14 cellular contexts compared by ENCODE assay signal in genomic region chr1:1989102-1989542, GRCh38. TPM values are rescaled to one million over a fixed set of nuclear protein-coding genes. Genes with fewer than 3 reads are reported as not detected.
DNase-seq lines count a peak whose midpoint lies in the region; ATAC-seq, FAIRE-seq and TF ChIP-seq lines count a peak whose summit lies in the region.
"Had no signal": no experiment of that assay in that cellular context is flagged by ENCODE, and none has a peak within 500 bp of the region (broad histone marks: within the 10 kb centered on the region; RNA-seq: fewer than 3 reads in every experiment).

No MANE protein-coding gene starts in this region.

- DNase-seq in SHP77 (lab: John Stamatoyannopoulos, UW) (peak; percentile 32 to 40), endodermal cell (peak; percentile 33), HepG2 (ENCODE audit: low spot score) (no peak), GM19239 (ENCODE audit: insufficient read length, low spot score) (no peak), UCSD-AML1 (lab: John Stamatoyannopoulos, UW; ENCODE audit: unreplicated experiment) (no peak)
- DNase-seq: CD8-positive, alpha-beta T cell; central memory CD4-positive, alpha-beta T cell; NCI-H187; stimulated activated CD4-positive, alpha-beta T cell treated with anti-CD3 and anti-CD28 coated beads, Interleukin-1b, Interleukin-23, amount 100 ng/mL, for 48 hours had no signal

- ATAC-seq in HepG2: peak; percentile 15; the same call in 2 of the 3 replicates
- no peak for ATAC-seq in GM21723 (IDR thresholded peaks at IDR 0.05; ENCODE audit: unreplicated experiment)
- ATAC-seq: CD8-positive, alpha-beta T cell had no signal

- H3K4me3 Mint-ChIP-seq in endodermal cell: no peak overlapping the region
- H3K4me3 Mint-ChIP-seq: CD8-positive, alpha-beta T cell; T-helper 1 cell treated with Interleukin-12 subunit alpha and Interleukin-12 subunit beta and Interleukin-4 antibody, amounts not matched to agents 30 μg/mL and 1 μg/mL, for 36 hours had no signal

- TF ChIP-seq EP300 in HepG2 (IDR thresholded peaks at IDR 0.05; ENCODE audit: low read depth in 2 of 2, low read length in 2 of 2) (no peak), HepG2 (CRISPR knock-in tag; IDR thresholded peaks at IDR 0.05; ENCODE audit: borderline replicate concordance) (no peak)

- WGBS in endodermal cell (ENCODE audit: insufficient coverage in 1 of 2, insufficient read length in 1 of 2), 2 experiments: 81 to 90% methylated on average over 21 to 22 of the region's 22 CpGs
- WGBS in HepG2 (ENCODE audit: low lambda C conversion rate): 21% methylated on average over 12 of the region's 22 CpGs

- in situ Hi-C loops in HepG2 (cut with HindIII; ENCODE audit: extremely low pct_ligation_motif_present, low pct_unique_long_range_greater_than_20kb): no loop called here

- no peak overlapping the region for H3K27ac Mint-ChIP-seq in endodermal cell
- H3K27ac Mint-ChIP-seq: CD8-positive, alpha-beta T cell; T-helper 1 cell treated with Interleukin-12 subunit alpha and Interleukin-12 subunit beta and Interleukin-4 antibody, amounts not matched to agents 30 μg/mL and 1 μg/mL, for 36 hours had no signal

- CTCF ChIA-PET in HepG2 (lab: Yijun Ruan, JAX; ENCODE audit: low intra/inter-chr PET ratio, low total read pairs): no interaction called here

- no peak for FAIRE-seq in HepG2 (lab: Jason Lieb, UNC)
- no peak for FAIRE-seq in GM19239 (lab: Jason Lieb, UNC)

- intact Hi-C loops in HepG2 (cut with micrococcal nuclease; ENCODE audit: unreplicated experiment): no loop called here

- no peak overlapping the region for H3K4me3 ChIP-seq in endodermal cell (ENCODE audit: low read length)
- no peak overlapping the region for H3K4me3 ChIP-seq in HepG2 (replicated peaks in 1 of 3; ENCODE audit: insufficient read depth in 1 of 3, low read depth in 2 of 3, low read length in 3 of 3)
- H3K4me3 ChIP-seq in stomach smooth muscle (ENCODE audit: low read length in 2 of 2): no peak overlapping the region
- H3K4me3 ChIP-seq: esophagus muscularis mucosa had no signal

- H3K9me3 Mint-ChIP-seq in endodermal cell: no peaks in the 10 kb centered on the region
- H3K9me3 Mint-ChIP-seq: CD8-positive, alpha-beta T cell; T-helper 1 cell treated with Interleukin-12 subunit alpha and Interleukin-12 subunit beta and Interleukin-4 antibody, amounts not matched to agents 30 μg/mL and 1 μg/mL, for 36 hours had no signal

- H2AFZ ChIP-seq in HepG2 (ENCODE audit: low read length): no peak overlapping the region

- no peaks in the 10 kb centered on the region for H3K4me1 Mint-ChIP-seq in endodermal cell

- no peak for TF ChIP-seq CTCF in endodermal cell (conservative IDR thresholded peaks at IDR 0.05)
- no peak for TF ChIP-seq CTCF in HepG2 (CRISPR knock-in tag; IDR thresholded peaks at IDR 0.05)

- no peaks in the 10 kb centered on the region for H3K79me2 ChIP-seq in HepG2 (ENCODE audit: insufficient read depth, low read length)

- no peaks in the 10 kb centered on the region for H3K27me3 Mint-ChIP-seq in endodermal cell (ENCODE audit: insufficient read depth)

- POLR2A ChIA-PET in HepG2 (lab: Yijun Ruan, JAX): no interaction called here

- H3K9me3 ChIP-seq in endodermal cell (ENCODE audit: control insufficient read depth, low read length) (no peaks in the 10 kb centered on the region), HepG2 (ENCODE audit: low read length) (no peaks in the 10 kb centered on the region), stomach smooth muscle (ENCODE audit: control insufficient read depth in 2 of 2, low read length in 2 of 2) (no peaks in the 10 kb centered on the region)
- H3K9me3 ChIP-seq: esophagus muscularis mucosa had no signal

- BruUV-seq in HepG2 (replicated peaks; lab: Mats Ljungman, UMichigan): no TSS peak

- H4K20me1 ChIP-seq in HepG2 (ENCODE audit: insufficient read depth, low read length): no peaks in the 10 kb centered on the region

- no peaks in the 10 kb centered on the region for H3K4me1 ChIP-seq in endodermal cell (ENCODE audit: control insufficient read depth, insufficient read depth, low read length)
- peaks cover 51% of the 10 kb centered on the region for H3K4me1 ChIP-seq in HepG2 (ENCODE audit: insufficient read depth, low read length)
- peaks cover 7% of the 10 kb centered on the region for H3K4me1 ChIP-seq in stomach smooth muscle (ENCODE audit: control insufficient read depth, insufficient read depth, low read length)

- no peak overlapping the region for H3K9ac ChIP-seq in endodermal cell (ENCODE audit: extremely low read depth, low read length, poor library complexity, severe bottlenecking)
- no peak overlapping the region for H3K9ac ChIP-seq in HepG2 (ENCODE audit: insufficient read depth, low read depth, low read length)
- no peak overlapping the region for H3K9ac ChIP-seq in stomach smooth muscle (ENCODE audit: low read length in 2 of 2)
- H3K9ac ChIP-seq: KMS-11 had no signal

- H3K36me3 Mint-ChIP-seq in endodermal cell (ENCODE audit: low read depth): no peaks in the 10 kb centered on the region
- H3K36me3 Mint-ChIP-seq: CD8-positive, alpha-beta T cell had no signal

- H3K27ac ChIP-seq in endodermal cell (ENCODE audit: low read depth, low read length) (no peak overlapping the region), HepG2 (ENCODE audit: extremely low read length, insufficient read depth, low read length) (no peak overlapping the region), stomach smooth muscle (ENCODE audit: low read length) (peak overlapping the region; percentile 2)
- H3K27ac ChIP-seq: KMS-11 had no signal

- no peak for TF ChIP-seq POLR2A in HepG2 (IDR thresholded peaks at IDR 0.05; ENCODE audit: insufficient read depth in 1 of 2, low read depth in 2 of 2, low read length in 2 of 2)

- no peak for TF ChIP-seq RAD21 in HepG2 (CRISPR knock-in tag; IDR thresholded peaks at IDR 0.05)

- no peaks in the 10 kb centered on the region for H3K36me3 ChIP-seq in endodermal cell (ENCODE audit: control insufficient read depth, insufficient read depth, low read length)
- H3K36me3 ChIP-seq in HepG2 (replicated peaks in 1 of 2; ENCODE audit: control insufficient read depth in 1 of 2, insufficient read depth in 2 of 2, low read length in 2 of 2): no peaks in the 10 kb centered on the region
- H3K36me3 ChIP-seq in stomach smooth muscle (ENCODE audit: control insufficient read depth in 2 of 2, insufficient read depth in 2 of 2, low read length in 2 of 2): no peaks in the 10 kb centered on the region
- H3K36me3 ChIP-seq: esophagus muscularis mucosa had no signal

- H3K27me3 ChIP-seq in endodermal cell (ENCODE audit: control insufficient read depth, insufficient read depth, low read length, poor library complexity, severe bottlenecking): no peaks in the 10 kb centered on the region
- H3K27me3 ChIP-seq in HepG2 (ENCODE audit: control insufficient read depth in 1 of 2, insufficient read depth in 2 of 2, low read length in 2 of 2): peaks cover 18 to 54% of the 10 kb centered on the region in 2 experiments; a peak in 4 of 5 replicates
- H3K27me3 ChIP-seq in stomach smooth muscle (ENCODE audit: control insufficient read depth in 1 of 2, insufficient read depth in 2 of 2, low read length in 2 of 2): peaks cover 11 to 17% of the 10 kb centered on the region in 2 donors

- H3K4me2 ChIP-seq in HepG2 (ENCODE audit: low read depth, low read length): peak overlapping the region; percentile 23; the same call in 1 of the 2 replicates
- H3K4me2 ChIP-seq: KMS-11 had no signal

RNA-seq across cellular contexts. Expression of gene CFAP74, which starts 14.5 kb away (rescaled TPM):
- total RNA-seq in endodermal cell (under 1 TPM; 0.58 to 0.75 TPM), HepG2 (2016; rRNA removed; fragmentation: Illumina TruSeq; extraction: Trizol) (0.27 TPM in 1 of 2 replicates, not detected in the other)
- 1.4 TPM for polyA plus RNA-seq in endodermal cell (2013, experiment 1 of 2)
- 0.79 TPM for polyA plus RNA-seq in endodermal cell (2013, experiment 2 of 2)
- 0.09 TPM in 1 of 2 replicates, not detected in the other for total RNA-seq in HepG2 (2016; cell fraction: cytosol; rRNA removed; fragmentation: Illumina TruSeq; extraction: Trizol; ENCODE audit: low read depth)
- total RNA-seq in HepG2 (2016; cell fraction: insoluble cytoplasmic fraction; rRNA removed; fragmentation: Illumina TruSeq; extraction: Trizol): 0.09 and 0.10 TPM in 2 replicates
- total RNA-seq in HepG2 (2016; cell fraction: membrane; rRNA removed; fragmentation: Illumina TruSeq; extraction: Trizol): 0.07 and 0.09 TPM in 2 replicates
- 0.28 and 0.66 TPM in 2 replicates for total RNA-seq in HepG2 (2016; cell fraction: nucleus; rRNA removed; fragmentation: Illumina TruSeq; extraction: Trizol)
- 0.57 and 0.62 TPM in 2 replicates for polyA plus RNA-seq in HepG2 (2011; rRNA removed)
- 0.13 TPM in 2 replicates for polyA plus RNA-seq in HepG2 (2011; cell fraction: cytosol; rRNA removed)
- 4.1 and 5.0 TPM in 2 replicates for polyA plus RNA-seq in HepG2 (2011; cell fraction: nucleus; rRNA removed)
- 0.67 and 2.1 TPM in 2 replicates for polyA plus RNA-seq in HepG2 (2012)
- 0.05 TPM in 1 of 2 replicates, not detected in the other for polyA plus RNA-seq in HepG2 (2016; cell fraction: cytosol; fragmentation: Illumina TruSeq; extraction: Trizol; ENCODE audit: low read depth)
- 0.08 and 0.10 TPM in 2 replicates for polyA plus RNA-seq in HepG2 (2016; cell fraction: insoluble cytoplasmic fraction; fragmentation: Illumina TruSeq; extraction: Trizol; ENCODE audit: low read depth)
- 0.11 TPM in 1 of 2 replicates, not detected in the other for polyA plus RNA-seq in HepG2 (2016; cell fraction: membrane; fragmentation: Illumina TruSeq; extraction: Trizol; ENCODE audit: low read depth)
- 0.48 and 0.64 TPM in 2 replicates for polyA plus RNA-seq in HepG2 (2016; cell fraction: nucleus; fragmentation: Illumina TruSeq; extraction: Trizol; ENCODE audit: insufficient read depth, low read depth)
- polyA minus RNA-seq in HepG2 (2011; rRNA and poly(A)+ RNA removed; ENCODE audit: low replicate concordance): 0.56 TPM in 1 of 2 replicates, not detected in the other
- polyA minus RNA-seq in HepG2 (2011; cell fraction: cytosol; rRNA and poly(A)+ RNA removed): 0.20 TPM in 1 of 2 replicates, not detected in the other
- polyA minus RNA-seq in HepG2 (2011; cell fraction: nucleus; rRNA and poly(A)+ RNA removed): 0.77 and 0.99 TPM in 2 replicates
- total RNA-seq: CD8-positive, alpha-beta T cell; esophagus muscularis mucosa had no signal

RNA-seq across cellular contexts. Expression of gene GABRD, which starts 30.0 kb away (rescaled TPM):
- not detected for total RNA-seq in endodermal cell
- 1.1 TPM for polyA plus RNA-seq in endodermal cell (2013, experiment 1 of 2)
- polyA plus RNA-seq in endodermal cell (2013, experiment 2 of 2): 1.2 TPM
- not detected in 2 replicates for total RNA-seq in HepG2 (2016; rRNA removed; fragmentation: Illumina TruSeq; extraction: Trizol)
- not detected in 2 replicates for total RNA-seq in HepG2 (2016; cell fraction: cytosol; rRNA removed; fragmentation: Illumina TruSeq; extraction: Trizol; ENCODE audit: low read depth)
- not detected in 2 replicates for total RNA-seq in HepG2 (2016; cell fraction: insoluble cytoplasmic fraction; rRNA removed; fragmentation: Illumina TruSeq; extraction: Trizol)
- not detected in 2 replicates for total RNA-seq in HepG2 (2016; cell fraction: membrane; rRNA removed; fragmentation: Illumina TruSeq; extraction: Trizol)
- not detected in 2 replicates for total RNA-seq in HepG2 (2016; cell fraction: nucleus; rRNA removed; fragmentation: Illumina TruSeq; extraction: Trizol)
- 0.22 TPM in 1 of 2 replicates, not detected in the other for polyA plus RNA-seq in HepG2 (2011; rRNA removed)
- 0.09 TPM in 1 of 2 replicates, not detected in the other for polyA plus RNA-seq in HepG2 (2011; cell fraction: cytosol; rRNA removed)
- 0.08 TPM in 1 of 2 replicates, not detected in the other for polyA plus RNA-seq in HepG2 (2011; cell fraction: nucleus; rRNA removed)
- not detected in 2 replicates for polyA plus RNA-seq in HepG2 (2012)
- polyA plus RNA-seq in HepG2 (2016; cell fraction: cytosol; fragmentation: Illumina TruSeq; extraction: Trizol; ENCODE audit: low read depth): not detected in 2 replicates
- not detected in 2 replicates for polyA plus RNA-seq in HepG2 (2016; cell fraction: insoluble cytoplasmic fraction; fragmentation: Illumina TruSeq; extraction: Trizol; ENCODE audit: low read depth)
- not detected in 2 replicates for polyA plus RNA-seq in HepG2 (2016; cell fraction: membrane; fragmentation: Illumina TruSeq; extraction: Trizol; ENCODE audit: low read depth)
- not detected in 2 replicates for polyA plus RNA-seq in HepG2 (2016; cell fraction: nucleus; fragmentation: Illumina TruSeq; extraction: Trizol; ENCODE audit: insufficient read depth, low read depth)
- 0.51 TPM in 1 of 2 replicates, not detected in the other for polyA minus RNA-seq in HepG2 (2011; rRNA and poly(A)+ RNA removed; ENCODE audit: low replicate concordance)
- not detected in 2 replicates for polyA minus RNA-seq in HepG2 (2011; cell fraction: cytosol; rRNA and poly(A)+ RNA removed)
- not detected in 2 replicates for polyA minus RNA-seq in HepG2 (2011; cell fraction: nucleus; rRNA and poly(A)+ RNA removed)
- total RNA-seq: esophagus muscularis mucosa had no signal

Comparison
In these comparisons a context has a peak if more than half of its experiments do, and no peak if none do; other contexts are left out.
1. DNase-seq: peak in SHP77 (2 of 2) and endodermal cell (single experiment); none in HepG2 (single experiment), GM19239 (single experiment) and UCSD-AML1 (single experiment).